ENCODE assay signal across 10 cellular contexts in genomic region chr2:144198116-144198515, GRCh38.
A peak's percentile ranks its signal among the peaks of the same experiment; 100 is the strongest.
DNase-seq lines count a peak whose midpoint lies in the region; ATAC-seq and TF ChIP-seq lines count a peak whose summit lies in the region.
"Had no signal": no experiment of that assay in that cellular context is flagged by ENCODE, and none has a peak within 500 bp of the region (broad histone marks: within the 10 kb centered on the region; RNA-seq: fewer than 3 reads in every experiment).

No MANE protein-coding gene starts in this region.

- WGBS in body of pancreas, 2 donors = 68 to 69% methylated on average over 3 of the region's 3 CpGs

- H3K36me3 ChIP-seq in body of pancreas (replicated peaks in 1 of 2; ENCODE audit: insufficient read depth in 1 of 2, low read depth in 2 of 2) = no peaks in the 10 kb centered on the region

- H3K27me3 ChIP-seq in body of pancreas = no peaks in the 10 kb centered on the region

- intact Hi-C loops in body of pancreas (cut with DNase I) = no loop called here

- ATAC-seq in body of pancreas (peak; percentile 89), GM21447 (IDR thresholded peaks at IDR 0.05; ENCODE audit: unreplicated experiment) (no peak)

- no peaks in the 10 kb centered on the region for H3K9me3 ChIP-seq in body of pancreas

- no peak for TF ChIP-seq POLR2A in body of pancreas (IDR thresholded peaks at IDR 0.05)

- no peak for TF ChIP-seq CTCF in body of pancreas (IDR thresholded peaks at IDR 0.05)

- no peak overlapping the region for H3K27ac ChIP-seq in body of pancreas

- DNase-seq in H4 (ENCODE audit: low spot score) (peak; percentile 54), LHCN-M2 (ENCODE audit: low read depth) (peak; percentile 64), body of pancreas (peak in 1 of 4 donors; percentile 45), lung microvascular endothelial cell (ENCODE audit: low read depth in 2 of 2) (peak; percentile 65 to 73), DMS153 treated with DMSO at 0.1 percent for 48 hours (lab: John Stamatoyannopoulos, UW; ENCODE audit: unreplicated experiment) (no peak)
- no peak for DNase-seq in stimulated activated CD4-positive, alpha-beta T cell treated with anti-CD3 and anti-CD28 coated beads, Interleukin-15, amount 100 ng/mL, for 24 hours
- DNase-seq: activated CD4-positive, alpha-beta T cell treated with anti-CD3 and anti-CD28 coated beads, Interleukin-2, amount 50 U/mL, for 1 hour; stimulated activated CD4-positive, alpha-beta T cell treated with anti-CD3 and anti-CD28 coated beads, Interleukin-4, amount 100 ng/mL, for 24 hours had no signal

- peaks cover 4% of the 10 kb centered on the region for H3K4me1 ChIP-seq in body of pancreas

- no peak overlapping the region for H3K4me3 ChIP-seq in body of pancreas
- H3K4me3 ChIP-seq: lung had no signal

Comparison
In these comparisons a context has a peak if more than half of its experiments do, and no peak if none do; other contexts are left out.
1. DNase-seq: peak in H4 (single experiment), LHCN-M2 (single experiment) and lung microvascular endothelial cell (2 of 2); none in DMS153 treated with DMSO at 0.1 percent for 48 hours (single experiment) and stimulated activated CD4-positive, alpha-beta T cell treated with anti-CD3 and anti-CD28 coated beads, Interleukin-15, amount 100 ng/mL, for 24 hours (single experiment).